Comparison of ENCODE assay signal across 12 cellular contexts in the genomic region with DNA sequence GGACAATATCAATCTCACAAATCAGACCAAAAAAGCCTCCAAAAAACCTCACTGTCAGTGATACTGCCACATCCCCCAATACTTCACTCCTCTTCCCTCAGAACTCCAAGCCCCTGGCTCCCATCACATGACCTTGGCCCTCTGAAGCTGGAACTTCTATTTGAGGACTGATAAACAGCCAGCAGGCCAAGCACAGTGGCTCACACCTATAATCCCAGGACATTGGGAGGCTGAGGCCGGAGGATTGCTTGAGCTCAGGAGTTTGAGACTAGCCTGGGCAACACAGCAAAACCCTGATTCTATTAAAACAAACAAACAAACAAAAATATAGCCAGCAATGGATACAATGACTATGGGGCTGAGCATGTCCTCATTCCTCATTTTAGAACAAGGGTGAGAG. TPM values are rescaled to one million over a fixed set of nuclear protein-coding genes. Genes with fewer than 3 reads are reported as not detected.
DNase-seq lines count a peak whose midpoint lies in the region; ATAC-seq and TF ChIP-seq lines count a peak whose summit lies in the region.
"Had no signal": no experiment of that assay in that cellular context is flagged by ENCODE, and none has a peak within 500 bp of the region (broad histone marks: within the 10 kb centered on the region; RNA-seq: fewer than 3 reads in every experiment).

No MANE protein-coding gene starts in this region.

- no peaks in the 10 kb centered on the region for H3K27me3 Mint-ChIP-seq in central memory CD8-positive, alpha-beta T cell
- no peaks in the 10 kb centered on the region for H3K27me3 Mint-ChIP-seq in osteocyte (ENCODE audit: unreplicated experiment)

- H3K27ac ChIP-seq in KOPT-K1 (ENCODE audit: low read depth, low read length, poor library complexity, severe bottlenecking) (peak overlapping the region; percentile 42), hepatocyte (no peak overlapping the region)

- H2AFZ ChIP-seq in hepatocyte: no peak overlapping the region

- H3K9me2 ChIP-seq in hepatocyte (replicated peaks; ENCODE audit: insufficient read depth): no peaks in the 10 kb centered on the region

- WGBS in hepatocyte (ENCODE audit: low lambda C conversion rate, missing lambda C conversion rate): 85% methylated on average over 1 of the region's 1 CpG

- H3K36me3 Mint-ChIP-seq in central memory CD8-positive, alpha-beta T cell (ENCODE audit: insufficient read depth): peaks cover 4% of the 10 kb centered on the region
- H3K36me3 Mint-ChIP-seq in osteocyte (ENCODE audit: unreplicated experiment): peaks cover 21% of the 10 kb centered on the region

- peaks cover 7% of the 10 kb centered on the region for H3K4me1 ChIP-seq in hepatocyte (ENCODE audit: insufficient read depth)

- H3K27ac Mint-ChIP-seq in central memory CD8-positive, alpha-beta T cell (ENCODE audit: low read depth): peak overlapping the region; percentile 48
- H3K27ac Mint-ChIP-seq in osteocyte (ENCODE audit: unreplicated experiment): peak overlapping the region; percentile 23

- intact Hi-C loops in left ventricle myocardium superior (cut with micrococcal nuclease) (no loop called here), Right ventricle myocardium superior (cut with DNase I) (no loop called here)

- H3K79me2 ChIP-seq in hepatocyte: peaks cover 22% of the 10 kb centered on the region

- ATAC-seq in left ventricle myocardium superior (peak; percentile 48), Right ventricle myocardium superior (ENCODE audit: poor library complexity) (no peak)
- ATAC-seq in central memory CD8-positive, alpha-beta T cell (replicated peaks; ENCODE audit: extremely low read depth, poor library complexity, severe bottlenecking): no peak
- ATAC-seq: Panc1 had no signal

- H3K36me3 ChIP-seq in KOPT-K1 (ENCODE audit: insufficient read depth, low read length) (no peaks in the 10 kb centered on the region), hepatocyte (replicated peaks; ENCODE audit: insufficient read depth, low read depth) (no peaks in the 10 kb centered on the region)

- DNase-seq in left ventricle myocardium superior: no peak
- DNase-seq in Right ventricle myocardium superior: no peak
- DNase-seq in central memory CD8-positive, alpha-beta T cell (ENCODE audit: low spot score in 2 of 2): no peak
- DNase-seq in osteocyte (ENCODE audit: extremely low spot score, unreplicated experiment): no peak
- DNase-seq in inferior parietal cortex (ENCODE audit: extremely low spot score): no peak
- DNase-seq in hepatocyte (ENCODE audit: low spot score): no peak
- DNase-seq: Karpas-422, NCI-H1105 treated with DMSO at 0.1 percent for 48 hours, NCI-H187, NCI-H524 treated with DMSO at 0.1 percent for 48 hours had no signal

- TF ChIP-seq CTCF in osteocyte (IDR thresholded peaks at IDR 0.05) (no peak), hepatocyte (IDR thresholded peaks at IDR 0.05; ENCODE audit: poor library complexity) (no peak)

- H3K27me3 ChIP-seq in hepatocyte: no peaks in the 10 kb centered on the region

- H4K20me1 ChIP-seq in hepatocyte (ENCODE audit: insufficient read depth, poor library complexity, severe bottlenecking): peaks cover 3% of the 10 kb centered on the region

- no peak overlapping the region for H3K4me3 ChIP-seq in hepatocyte

- no peak overlapping the region for H3K4me3 Mint-ChIP-seq in central memory CD8-positive, alpha-beta T cell
- H3K4me3 Mint-ChIP-seq in osteocyte (ENCODE audit: unreplicated experiment): no peak overlapping the region

- H3K4me1 Mint-ChIP-seq in central memory CD8-positive, alpha-beta T cell: peaks cover 18% of the 10 kb centered on the region
- H3K4me1 Mint-ChIP-seq in osteocyte (ENCODE audit: unreplicated experiment): peaks cover 26% of the 10 kb centered on the region

- no peak overlapping the region for H3K4me2 ChIP-seq in hepatocyte

- H3K9me3 ChIP-seq in KOPT-K1 (ENCODE audit: insufficient read depth, low read length, poor library complexity, severe bottlenecking) (no peaks in the 10 kb centered on the region), hepatocyte (ENCODE audit: low read depth) (no peaks in the 10 kb centered on the region)

- no peaks in the 10 kb centered on the region for H3K9me3 Mint-ChIP-seq in central memory CD8-positive, alpha-beta T cell
- no peaks in the 10 kb centered on the region for H3K9me3 Mint-ChIP-seq in osteocyte (ENCODE audit: unreplicated experiment)

RNA-seq across cellular contexts. Expression of a gene that starts 55.2 kb away (rescaled TPM):
- 680 TPM for total RNA-seq in left ventricle myocardium superior
- 426 TPM for total RNA-seq in Right ventricle myocardium superior
- 275 and 295 TPM in 2 replicates for total RNA-seq in osteocyte
- total RNA-seq in hepatocyte: 64.7 and 85.5 TPM in 2 replicates
- 91.1 and 91.3 TPM in 2 replicates for polyA plus RNA-seq in hepatocyte
